Comparison of ENCODE assay signal across 10 cellular contexts in the genomic region with DNA sequence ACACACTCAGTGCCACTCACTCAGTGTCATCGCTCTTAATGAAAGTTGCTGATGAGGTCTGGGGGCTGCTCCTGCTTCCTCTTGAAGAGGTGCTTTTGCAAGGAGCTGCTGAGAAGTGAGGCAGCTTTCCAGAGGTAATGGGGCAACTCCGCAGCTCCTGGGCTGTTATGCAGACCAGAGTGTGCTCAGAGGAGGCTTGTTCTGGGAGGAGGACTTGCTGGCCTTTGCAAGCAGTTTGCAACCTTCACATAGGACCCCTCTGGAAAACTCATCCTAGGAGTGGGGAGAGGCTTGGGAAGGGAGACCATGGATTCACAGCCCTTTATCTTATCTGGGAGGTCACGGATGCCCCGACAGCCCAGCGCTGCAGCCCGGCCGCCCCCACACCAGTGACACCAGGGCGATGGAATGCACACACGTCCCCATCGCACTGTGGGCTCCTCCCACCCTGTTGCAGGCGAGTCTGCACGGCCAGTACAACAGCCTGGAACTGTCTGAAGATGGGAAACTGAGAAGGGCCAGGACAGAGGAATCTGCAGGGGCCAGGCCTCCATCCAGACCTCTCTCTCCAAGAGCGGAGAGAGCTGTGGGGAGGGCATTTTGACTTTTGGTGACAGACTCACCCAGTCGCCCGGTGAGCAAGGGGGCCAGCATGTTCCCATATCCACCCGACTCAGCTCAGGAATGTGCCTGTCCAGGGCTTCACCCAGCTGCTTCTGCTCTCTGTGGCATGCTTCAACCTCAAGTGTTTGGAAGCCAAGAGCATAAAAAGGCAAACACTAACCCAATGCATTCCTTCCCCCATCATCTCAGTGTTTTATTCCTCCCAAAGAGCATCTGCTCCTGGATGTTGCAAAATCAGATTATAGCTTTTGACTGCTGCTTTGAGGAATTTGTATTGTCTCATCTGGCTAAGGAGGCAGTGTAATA.
DNase-seq lines count a peak whose midpoint lies in the region; ATAC-seq and TF ChIP-seq lines count a peak whose summit lies in the region.
"Had no signal": no experiment of that assay in that cellular context is flagged by ENCODE, and none has a peak within 500 bp of the region (broad histone marks: within the 10 kb centered on the region; RNA-seq: fewer than 3 reads in every experiment).

No MANE protein-coding gene starts in this region.

- H3K4me2 ChIP-seq in mammary epithelial cell (ENCODE audit: insufficient read depth, low read depth, low read length): peak overlapping the region; percentile 65

- intact Hi-C loops in mammary epithelial cell (cut with micrococcal nuclease): no loop called here
- intact Hi-C loops in transverse colon (cut with DNase I; ENCODE audit: low total_unique reads): no loop called here
- intact Hi-C loops in left colon (cut with DNase I, micrococcal nuclease): no loop called here

- 8% methylated on average over 14 of the region's 16 CpGs for WGBS in mammary epithelial cell (ENCODE audit: low coverage, missing lambda C conversion rate)
- 17 to 52% methylated on average over 1 to 15 of the region's 16 CpGs for WGBS in transverse colon (ENCODE audit: low coverage in 1 of 2), 2 donors

- in situ Hi-C loops in mammary epithelial cell (cut with MboI; ENCODE audit: low sequenced_read_pairs in 2 of 2): no loop called here
- in situ Hi-C loops in transverse colon (cut with MboI; ENCODE audit: low pct_ligation_motif_present in 1 of 4, low pct_unique_long_range_greater_than_20kb in 1 of 4, low sequenced_read_pairs in 3 of 4): no loop called here

- ATAC-seq in HG03108 (IDR thresholded peaks at IDR 0.05; ENCODE audit: unreplicated experiment): no peak
- no peak for ATAC-seq in left colon
- ATAC-seq in HG03139 (IDR thresholded peaks at IDR 0.05; ENCODE audit: unreplicated experiment): no peak
- ATAC-seq: stimulated activated naive B cell treated with anti-CD40 and anti-IgM and Interleukin-4, amounts not matched to agents 10 μg/mL and 1 μg/mL and 100 μg/mL, for 72 hours had no signal

- TF ChIP-seq POLR2A in transverse colon (IDR thresholded peaks at IDR 0.05): no peak

- no peaks in the 10 kb centered on the region for H3K9me3 Mint-ChIP-seq in HFFc6

- peak; percentile 93 for DNase-seq in HFFc6
- peak; percentile 65 for DNase-seq in mammary epithelial cell
- peak; percentile 75 for DNase-seq in kidney glomerular epithelial cell (lab: John Stamatoyannopoulos, UW)
- no peak for DNase-seq in transverse colon
- no peak for DNase-seq in left colon
- no peak for DNase-seq in NCI-H2227 treated with DMSO at 0.1 percent for 48 hours (lab: John Stamatoyannopoulos, UW)
- DNase-seq: SHP77; stimulated activated naive B cell treated with anti-CD40 and anti-IgM and Interleukin-4, amounts not matched to agents 10 μg/mL and 1 μg/mL and 100 μg/mL, for 72 hours had no signal

- CTCF ChIA-PET in mammary epithelial cell (lab: Charles Lee; ENCODE audit: low non-redundant PET): no interaction called here

- H3K27ac ChIP-seq in mammary epithelial cell (ENCODE audit: insufficient read depth, low read depth, low read length) (peak overlapping the region; percentile 16), transverse colon (peak overlapping the region in 3 of 4 donors; percentile 25 to 68 (median 25))

- H3K36me3 ChIP-seq in mammary epithelial cell (ENCODE audit: insufficient read depth, low read length) (no peaks in the 10 kb centered on the region), transverse colon (no peaks in the 10 kb centered on the region)

- no peak overlapping the region for H3K9ac ChIP-seq in mammary epithelial cell (ENCODE audit: insufficient read depth, low read length)

- H4K20me1 ChIP-seq in mammary epithelial cell (ENCODE audit: insufficient read depth, low read length): no peaks in the 10 kb centered on the region

- dilution Hi-C loops in mammary epithelial cell (cut with HindIII; ENCODE audit: low sequenced_read_pairs): no loop called here

- H3K36me3 Mint-ChIP-seq in HFFc6 (ENCODE audit: low read depth): no peaks in the 10 kb centered on the region
- H3K36me3 Mint-ChIP-seq: stimulated activated naive B cell treated with anti-CD40 and anti-IgM and Interleukin-4, amounts not matched to agents 10 μg/mL and 1 μg/mL and 100 μg/mL, for 72 hours had no signal

- peaks cover 2% of the 10 kb centered on the region for H3K27me3 Mint-ChIP-seq in HFFc6 (ENCODE audit: insufficient read depth)

- H3K4me3 ChIP-seq in mammary epithelial cell (replicated peaks in 1 of 3; ENCODE audit: insufficient read depth in 1 of 3, low read depth in 2 of 3, low read length in 3 of 3): no peak overlapping the region
- no peak overlapping the region for H3K4me3 ChIP-seq in transverse colon

- H3K27me3 ChIP-seq in mammary epithelial cell (ENCODE audit: insufficient read depth, low read length) (no peaks in the 10 kb centered on the region), transverse colon (no peaks in the 10 kb centered on the region)

- H3K4me1 ChIP-seq in mammary epithelial cell (ENCODE audit: insufficient read depth, low read length) (peaks cover 62% of the 10 kb centered on the region), transverse colon (peaks cover 0 to 10% (median 5%) of the 10 kb centered on the region in 4 donors)

- peak overlapping the region; percentile 99 for H3K27ac Mint-ChIP-seq in HFFc6
- H3K27ac Mint-ChIP-seq: stimulated activated naive B cell treated with anti-CD40 and anti-IgM and Interleukin-4, amounts not matched to agents 10 μg/mL and 1 μg/mL and 100 μg/mL, for 72 hours had no signal

- no peaks in the 10 kb centered on the region for H3K79me2 ChIP-seq in mammary epithelial cell (ENCODE audit: insufficient read depth, low read length)

- no peak for TF ChIP-seq EP300 in transverse colon (IDR thresholded peaks at IDR 0.05; ENCODE audit: low read depth)

- H3K4me1 Mint-ChIP-seq in HFFc6 (ENCODE audit: low read depth): peaks cover 88% of the 10 kb centered on the region

- peak overlapping the region; percentile 66 for H2AFZ ChIP-seq in mammary epithelial cell (ENCODE audit: low read depth, low read length)

- H3K9me3 ChIP-seq in mammary epithelial cell (replicated peaks; ENCODE audit: insufficient read depth, low read length): no peaks in the 10 kb centered on the region
- H3K9me3 ChIP-seq in transverse colon: no peaks in the 10 kb centered on the region

- H3K4me3 Mint-ChIP-seq in HFFc6: peak overlapping the region; percentile 67
- H3K4me3 Mint-ChIP-seq: stimulated activated naive B cell treated with anti-CD40 and anti-IgM and Interleukin-4, amounts not matched to agents 10 μg/mL and 1 μg/mL and 100 μg/mL, for 72 hours had no signal

- BruUV-seq in mammary epithelial cell (replicated peaks; lab: Mats Ljungman, UMichigan): no TSS peak

- TF ChIP-seq CTCF in HFFc6 (IDR thresholded peaks at IDR 0.05): no peak
- TF ChIP-seq CTCF in mammary epithelial cell (conservative IDR thresholded peaks at IDR 0.05 in 1 of 2, IDR thresholded peaks at IDR 0.05 in 1 of 2; ENCODE audit: extremely low read depth in 1 of 2, insufficient read depth in 1 of 2, low read depth in 1 of 2, low read length in 2 of 2): no peak
- no peak for TF ChIP-seq CTCF in transverse colon (IDR thresholded peaks at IDR 0.05)

Comparison
In these comparisons a context has a peak if more than half of its experiments do, and no peak if none do; other contexts are left out.
1. DNase-seq: peak in HFFc6 (single experiment), mammary epithelial cell (single experiment) and kidney glomerular epithelial cell (single experiment); none in transverse colon (single experiment), left colon (0 of 2) and NCI-H2227 treated with DMSO at 0.1 percent for 48 hours (single experiment).